Comparison of ENCODE assay signal across 8 cellular contexts in genomic region chr17:40550608-40551007, GRCh38. TPM values are rescaled to one million over a fixed set of nuclear protein-coding genes. Genes with fewer than 3 reads are reported as not detected.
DNase-seq lines count a peak whose midpoint lies in the region; ATAC-seq and TF ChIP-seq lines count a peak whose summit lies in the region.
"Had no signal": no experiment of that assay in that cellular context is flagged by ENCODE, and none has a peak within 500 bp of the region (broad histone marks: within the 10 kb centered on the region; RNA-seq: fewer than 3 reads in every experiment).

No MANE protein-coding gene starts in this region.

- H3K27me3 Mint-ChIP-seq in memory B cell = no peaks in the 10 kb centered on the region

- DNase-seq in M059J (ENCODE audit: low read depth) = peak; percentile 57
- peak; percentile 92 for DNase-seq in brain pericyte (ENCODE audit: low read depth, low spot score)
- DNase-seq in memory B cell (ENCODE audit: low spot score in 2 of 2) = no peak
- DNase-seq in testis = peak; percentile 56
- no peak for DNase-seq in NOMO-1 treated with DMSO at 0.1 percent for 48 hours (lab: John Stamatoyannopoulos, UW; ENCODE audit: unreplicated experiment)
- DNase-seq: Kasumi-1 had no signal

- H3K4me3 ChIP-seq in testis = no peak overlapping the region

- ATAC-seq in memory B cell (ENCODE audit: low read depth) = no peak
- ATAC-seq in GM18907 (IDR thresholded peaks at IDR 0.05; ENCODE audit: unreplicated experiment) = no peak
- ATAC-seq in HG03135 (IDR thresholded peaks at IDR 0.05; ENCODE audit: unreplicated experiment) = no peak

- H3K4me1 ChIP-seq in testis = peaks cover 65% of the 10 kb centered on the region

- H3K27me3 ChIP-seq in testis = no peaks in the 10 kb centered on the region

- TF ChIP-seq POLR2A in testis (IDR thresholded peaks at IDR 0.05) = no peak

- H3K36me3 Mint-ChIP-seq in memory B cell = peaks cover 15% of the 10 kb centered on the region

- H3K27ac Mint-ChIP-seq in memory B cell = peak overlapping the region; percentile 57

- no peaks in the 10 kb centered on the region for H3K9me3 Mint-ChIP-seq in memory B cell

- peaks cover 77% of the 10 kb centered on the region for H3K4me1 Mint-ChIP-seq in memory B cell

- no peak overlapping the region for H3K4me3 Mint-ChIP-seq in memory B cell

- no peaks in the 10 kb centered on the region for H3K36me3 ChIP-seq in testis (ENCODE audit: low read depth, missing control alignments)

- H3K9me3 ChIP-seq in testis = no peaks in the 10 kb centered on the region

- TF ChIP-seq CTCF in testis (IDR thresholded peaks at IDR 0.05) = no peak

- peak overlapping the region; percentile 46 to 67 for H3K27ac ChIP-seq in testis

- intact Hi-C loops in testis (cut with DNase I; ENCODE audit: low total_unique reads) = no loop called here

- 52 to 58% methylated on average over 8 of the region's 8 CpGs for WGBS in testis, 2 donors

RNA-seq across cellular contexts. Expression of gene CCR7, which starts 14.7 kb away (rescaled TPM):
- not detected in 2 replicates for total RNA-seq in M059J (2014; rRNA removed; shearing (Covaris generic))
- 1 to 10 TPM in 1 of 2 donors, under 1 TPM in 1; 0.87 to 1.3 TPM for total RNA-seq in testis
- 1.5 TPM for polyA plus RNA-seq in testis (ENCODE audit: insufficient read depth, low read depth, low replicate concordance)

RNA-seq across cellular contexts. Expression of gene TNS4, which starts 49.2 kb away (rescaled TPM):
- 0.10 TPM in 1 of 2 replicates, not detected in the other for total RNA-seq in M059J (2014; rRNA removed; shearing (Covaris generic))
- under 1 TPM; 0.12 to 0.16 TPM for total RNA-seq in testis
- 0.09 TPM for polyA plus RNA-seq in testis (ENCODE audit: insufficient read depth, low read depth, low replicate concordance)

Comparison
In these comparisons a context has a peak if more than half of its experiments do, and no peak if none do; other contexts are left out.
1. DNase-seq: peak in M059J (single experiment), brain pericyte (single experiment) and testis (single experiment); none in memory B cell (0 of 2) and NOMO-1 treated with DMSO at 0.1 percent for 48 hours (single experiment).